1 cellular context compared by ENCODE assay signal in the genomic region with DNA sequence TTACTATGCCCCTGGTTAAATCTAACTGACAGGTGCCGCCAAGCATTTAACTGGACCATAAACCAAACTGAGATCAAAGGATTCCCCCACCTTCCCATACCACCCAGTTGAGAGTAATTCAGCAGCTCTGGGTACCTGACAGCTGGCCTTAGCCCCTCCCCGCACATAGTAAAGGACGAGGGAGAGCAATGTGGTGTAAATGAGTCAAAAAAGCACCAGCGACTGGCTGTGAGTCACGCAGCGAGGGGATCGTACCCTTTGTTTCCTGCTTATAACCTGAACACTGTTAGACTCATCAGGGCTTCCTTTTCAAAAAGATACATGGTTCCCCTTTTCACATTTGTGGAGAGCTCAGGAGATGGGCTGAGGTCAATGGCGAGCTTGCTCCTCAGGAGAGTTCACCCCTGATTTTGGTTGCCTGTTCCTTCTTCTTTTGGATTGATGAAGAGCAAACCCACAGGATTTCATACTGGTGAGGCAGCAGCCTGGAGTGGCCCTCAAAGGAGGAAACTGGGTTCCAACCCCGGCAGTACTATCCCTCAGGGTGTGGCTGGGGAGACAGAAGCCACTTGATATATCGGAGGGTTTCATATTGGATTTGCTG.
A peak's percentile ranks its signal among the peaks of the same experiment; 100 is the strongest.
TF ChIP-seq lines count a peak whose summit lies in the region.

No MANE protein-coding gene starts in this region.

TF ChIP-seq in GM12878, 131 proteins besides CTCF, POLR2A, EP300 and RAD21 (continued from another document and continues in another):
- TF ChIP-seq ZZZ3 (IDR thresholded peaks at IDR 0.05; ENCODE audit: control insufficient read depth, insufficient read length, low read depth) (no peak), ZNF217 (IDR thresholded peaks at IDR 0.05) (no peak; the same call in 1 of the 2 replicates), CREM (IDR thresholded peaks at IDR 0.05; ENCODE audit: low read depth) (peak; percentile 96), HDAC6 (IDR thresholded peaks at IDR 0.05; ENCODE audit: unreplicated experiment) (no peak), SMAD1 (IDR thresholded peaks at IDR 0.05; ENCODE audit: low read depth, partially characterized antibody) (peak; percentile 24), NR2C2 (IDR thresholded peaks at IDR 0.05; ENCODE audit: borderline replicate concordance, control insufficient read depth, insufficient read length, low read depth) (no peak), SUPT20H (IDR thresholded peaks at IDR 0.05; ENCODE audit: borderline replicate concordance, control insufficient read depth, low read depth, low read length) (no peak), ZNF384 (IDR thresholded peaks at IDR 0.05; ENCODE audit: borderline replicate concordance, low read depth, low read length) (no peak), FOXK2 (IDR thresholded peaks at IDR 0.05) (no peak), EZH2 (IDR thresholded peaks at IDR 0.05; ENCODE audit: borderline replicate concordance, control insufficient read depth, low read depth, low read length) (no peak), RCOR1 (conservative IDR thresholded peaks at IDR 0.05; ENCODE audit: low read depth, low read length) (0 out of 2 replicates have a peak, but pooled peaks have one; percentile 57), PML (IDR thresholded peaks at IDR 0.05; ENCODE audit: low read length) (no peak), POLR2AphosphoS2 (IDR thresholded peaks at IDR 0.05; ENCODE audit: low read depth, low read length) (no peak), CREB1 (IDR thresholded peaks at IDR 0.05; ENCODE audit: low read depth) (no peak), JUNB (IDR thresholded peaks at IDR 0.05) (peak; percentile 98), SREBF2 (IDR thresholded peaks at IDR 0.05; ENCODE audit: low read length) (no peak), IRF4 (IDR thresholded peaks at IDR 0.05; ENCODE audit: low read depth, low read length) (peak; percentile 99), KDM1A (IDR thresholded peaks at IDR 0.05; ENCODE audit: borderline replicate concordance) (no peak), BHLHE40 (IDR thresholded peaks at IDR 0.05; ENCODE audit: borderline replicate concordance in 1 of 2, low read depth in 2 of 2, low read length in 1 of 2) (peak; percentile 85 to 87), RB1 (IDR thresholded peaks at IDR 0.05; ENCODE audit: borderline replicate concordance) (no peak), MTA3 (IDR thresholded peaks at IDR 0.05; ENCODE audit: borderline replicate concordance, low read length) (no peak), RBBP5 (conservative IDR thresholded peaks at IDR 0.05) (no peak), DPF2 (IDR thresholded peaks at IDR 0.05) (peak; percentile 92)
- TF ChIP-seq, protein P1, sequence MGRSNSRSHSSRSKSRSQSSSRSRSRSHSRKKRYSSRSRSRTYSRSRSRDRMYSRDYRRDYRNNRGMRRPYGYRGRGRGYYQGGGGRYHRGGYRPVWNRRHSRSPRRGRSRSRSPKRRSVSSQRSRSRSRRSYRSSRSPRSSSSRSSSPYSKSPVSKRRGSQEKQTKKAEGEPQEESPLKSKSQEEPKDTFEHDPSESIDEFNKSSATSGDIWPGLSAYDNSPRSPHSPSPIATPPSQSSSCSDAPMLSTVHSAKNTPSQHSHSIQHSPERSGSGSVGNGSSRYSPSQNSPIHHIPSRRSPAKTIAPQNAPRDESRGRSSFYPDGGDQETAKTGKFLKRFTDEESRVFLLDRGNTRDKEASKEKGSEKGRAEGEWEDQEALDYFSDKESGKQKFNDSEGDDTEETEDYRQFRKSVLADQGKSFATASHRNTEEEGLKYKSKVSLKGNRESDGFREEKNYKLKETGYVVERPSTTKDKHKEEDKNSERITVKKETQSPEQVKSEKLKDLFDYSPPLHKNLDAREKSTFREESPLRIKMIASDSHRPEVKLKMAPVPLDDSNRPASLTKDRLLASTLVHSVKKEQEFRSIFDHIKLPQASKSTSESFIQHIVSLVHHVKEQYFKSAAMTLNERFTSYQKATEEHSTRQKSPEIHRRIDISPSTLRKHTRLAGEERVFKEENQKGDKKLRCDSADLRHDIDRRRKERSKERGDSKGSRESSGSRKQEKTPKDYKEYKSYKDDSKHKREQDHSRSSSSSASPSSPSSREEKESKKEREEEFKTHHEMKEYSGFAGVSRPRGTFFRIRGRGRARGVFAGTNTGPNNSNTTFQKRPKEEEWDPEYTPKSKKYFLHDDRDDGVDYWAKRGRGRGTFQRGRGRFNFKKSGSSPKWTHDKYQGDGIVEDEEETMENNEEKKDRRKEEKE (IDR thresholded peaks at IDR 0.05) = no peak
- TF ChIP-seq, protein P2, sequence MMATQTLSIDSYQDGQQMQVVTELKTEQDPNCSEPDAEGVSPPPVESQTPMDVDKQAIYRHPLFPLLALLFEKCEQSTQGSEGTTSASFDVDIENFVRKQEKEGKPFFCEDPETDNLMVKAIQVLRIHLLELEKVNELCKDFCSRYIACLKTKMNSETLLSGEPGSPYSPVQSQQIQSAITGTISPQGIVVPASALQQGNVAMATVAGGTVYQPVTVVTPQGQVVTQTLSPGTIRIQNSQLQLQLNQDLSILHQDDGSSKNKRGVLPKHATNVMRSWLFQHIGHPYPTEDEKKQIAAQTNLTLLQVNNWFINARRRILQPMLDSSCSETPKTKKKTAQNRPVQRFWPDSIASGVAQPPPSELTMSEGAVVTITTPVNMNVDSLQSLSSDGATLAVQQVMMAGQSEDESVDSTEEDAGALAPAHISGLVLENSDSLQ (IDR thresholded peaks at IDR 0.05) = peak; percentile 88
- TF ChIP-seq, protein P3, sequence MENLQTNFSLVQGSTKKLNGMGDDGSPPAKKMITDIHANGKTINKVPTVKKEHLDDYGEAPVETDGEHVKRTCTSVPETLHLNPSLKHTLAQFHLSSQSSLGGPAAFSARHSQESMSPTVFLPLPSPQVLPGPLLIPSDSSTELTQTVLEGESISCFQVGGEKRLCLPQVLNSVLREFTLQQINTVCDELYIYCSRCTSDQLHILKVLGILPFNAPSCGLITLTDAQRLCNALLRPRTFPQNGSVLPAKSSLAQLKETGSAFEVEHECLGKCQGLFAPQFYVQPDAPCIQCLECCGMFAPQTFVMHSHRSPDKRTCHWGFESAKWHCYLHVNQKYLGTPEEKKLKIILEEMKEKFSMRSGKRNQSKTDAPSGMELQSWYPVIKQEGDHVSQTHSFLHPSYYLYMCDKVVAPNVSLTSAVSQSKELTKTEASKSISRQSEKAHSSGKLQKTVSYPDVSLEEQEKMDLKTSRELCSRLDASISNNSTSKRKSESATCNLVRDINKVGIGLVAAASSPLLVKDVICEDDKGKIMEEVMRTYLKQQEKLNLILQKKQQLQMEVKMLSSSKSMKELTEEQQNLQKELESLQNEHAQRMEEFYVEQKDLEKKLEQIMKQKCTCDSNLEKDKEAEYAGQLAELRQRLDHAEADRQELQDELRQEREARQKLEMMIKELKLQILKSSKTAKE (IDR thresholded peaks at IDR 0.05; ENCODE audit: low read depth, poor library complexity, severe bottlenecking) = peak; percentile 93
- TF ChIP-seq, protein P4, sequence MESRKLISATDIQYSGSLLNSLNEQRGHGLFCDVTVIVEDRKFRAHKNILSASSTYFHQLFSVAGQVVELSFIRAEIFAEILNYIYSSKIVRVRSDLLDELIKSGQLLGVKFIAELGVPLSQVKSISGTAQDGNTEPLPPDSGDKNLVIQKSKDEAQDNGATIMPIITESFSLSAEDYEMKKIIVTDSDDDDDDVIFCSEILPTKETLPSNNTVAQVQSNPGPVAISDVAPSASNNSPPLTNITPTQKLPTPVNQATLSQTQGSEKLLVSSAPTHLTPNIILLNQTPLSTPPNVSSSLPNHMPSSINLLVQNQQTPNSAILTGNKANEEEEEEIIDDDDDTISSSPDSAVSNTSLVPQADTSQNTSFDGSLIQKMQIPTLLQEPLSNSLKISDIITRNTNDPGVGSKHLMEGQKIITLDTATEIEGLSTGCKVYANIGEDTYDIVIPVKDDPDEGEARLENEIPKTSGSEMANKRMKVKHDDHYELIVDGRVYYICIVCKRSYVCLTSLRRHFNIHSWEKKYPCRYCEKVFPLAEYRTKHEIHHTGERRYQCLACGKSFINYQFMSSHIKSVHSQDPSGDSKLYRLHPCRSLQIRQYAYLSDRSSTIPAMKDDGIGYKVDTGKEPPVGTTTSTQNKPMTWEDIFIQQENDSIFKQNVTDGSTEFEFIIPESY (IDR thresholded peaks at IDR 0.05) = no peak
- TF ChIP-seq, protein P5, sequence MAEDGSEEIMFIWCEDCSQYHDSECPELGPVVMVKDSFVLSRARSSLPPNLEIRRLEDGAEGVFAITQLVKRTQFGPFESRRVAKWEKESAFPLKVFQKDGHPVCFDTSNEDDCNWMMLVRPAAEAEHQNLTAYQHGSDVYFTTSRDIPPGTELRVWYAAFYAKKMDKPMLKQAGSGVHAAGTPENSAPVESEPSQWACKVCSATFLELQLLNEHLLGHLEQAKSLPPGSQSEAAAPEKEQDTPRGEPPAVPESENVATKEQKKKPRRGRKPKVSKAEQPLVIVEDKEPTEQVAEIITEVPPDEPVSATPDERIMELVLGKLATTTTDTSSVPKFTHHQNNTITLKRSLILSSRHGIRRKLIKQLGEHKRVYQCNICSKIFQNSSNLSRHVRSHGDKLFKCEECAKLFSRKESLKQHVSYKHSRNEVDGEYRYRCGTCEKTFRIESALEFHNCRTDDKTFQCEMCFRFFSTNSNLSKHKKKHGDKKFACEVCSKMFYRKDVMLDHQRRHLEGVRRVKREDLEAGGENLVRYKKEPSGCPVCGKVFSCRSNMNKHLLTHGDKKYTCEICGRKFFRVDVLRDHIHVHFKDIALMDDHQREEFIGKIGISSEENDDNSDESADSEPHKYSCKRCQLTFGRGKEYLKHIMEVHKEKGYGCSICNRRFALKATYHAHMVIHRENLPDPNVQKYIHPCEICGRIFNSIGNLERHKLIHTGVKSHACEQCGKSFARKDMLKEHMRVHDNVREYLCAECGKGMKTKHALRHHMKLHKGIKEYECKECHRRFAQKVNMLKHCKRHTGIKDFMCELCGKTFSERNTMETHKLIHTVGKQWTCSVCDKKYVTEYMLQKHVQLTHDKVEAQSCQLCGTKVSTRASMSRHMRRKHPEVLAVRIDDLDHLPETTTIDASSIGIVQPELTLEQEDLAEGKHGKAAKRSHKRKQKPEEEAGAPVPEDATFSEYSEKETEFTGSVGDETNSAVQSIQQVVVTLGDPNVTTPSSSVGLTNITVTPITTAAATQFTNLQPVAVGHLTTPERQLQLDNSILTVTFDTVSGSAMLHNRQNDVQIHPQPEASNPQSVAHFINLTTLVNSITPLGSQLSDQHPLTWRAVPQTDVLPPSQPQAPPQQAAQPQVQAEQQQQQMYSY (CRISPR knock-in tag; IDR thresholded peaks at IDR 0.05) = no peak
- TF ChIP-seq, protein P6, sequence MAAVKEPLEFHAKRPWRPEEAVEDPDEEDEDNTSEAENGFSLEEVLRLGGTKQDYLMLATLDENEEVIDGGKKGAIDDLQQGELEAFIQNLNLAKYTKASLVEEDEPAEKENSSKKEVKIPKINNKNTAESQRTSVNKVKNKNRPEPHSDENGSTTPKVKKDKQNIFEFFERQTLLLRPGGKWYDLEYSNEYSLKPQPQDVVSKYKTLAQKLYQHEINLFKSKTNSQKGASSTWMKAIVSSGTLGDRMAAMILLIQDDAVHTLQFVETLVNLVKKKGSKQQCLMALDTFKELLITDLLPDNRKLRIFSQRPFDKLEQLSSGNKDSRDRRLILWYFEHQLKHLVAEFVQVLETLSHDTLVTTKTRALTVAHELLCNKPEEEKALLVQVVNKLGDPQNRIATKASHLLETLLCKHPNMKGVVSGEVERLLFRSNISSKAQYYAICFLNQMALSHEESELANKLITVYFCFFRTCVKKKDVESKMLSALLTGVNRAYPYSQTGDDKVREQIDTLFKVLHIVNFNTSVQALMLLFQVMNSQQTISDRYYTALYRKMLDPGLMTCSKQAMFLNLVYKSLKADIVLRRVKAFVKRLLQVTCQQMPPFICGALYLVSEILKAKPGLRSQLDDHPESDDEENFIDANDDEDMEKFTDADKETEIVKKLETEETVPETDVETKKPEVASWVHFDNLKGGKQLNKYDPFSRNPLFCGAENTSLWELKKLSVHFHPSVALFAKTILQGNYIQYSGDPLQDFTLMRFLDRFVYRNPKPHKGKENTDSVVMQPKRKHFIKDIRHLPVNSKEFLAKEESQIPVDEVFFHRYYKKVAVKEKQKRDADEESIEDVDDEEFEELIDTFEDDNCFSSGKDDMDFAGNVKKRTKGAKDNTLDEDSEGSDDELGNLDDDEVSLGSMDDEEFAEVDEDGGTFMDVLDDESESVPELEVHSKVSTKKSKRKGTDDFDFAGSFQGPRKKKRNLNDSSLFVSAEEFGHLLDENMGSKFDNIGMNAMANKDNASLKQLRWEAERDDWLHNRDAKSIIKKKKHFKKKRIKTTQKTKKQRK (IDR thresholded peaks at IDR 0.05; ENCODE audit: low read depth, low read length) = no peak
- TF ChIP-seq, protein P7, sequence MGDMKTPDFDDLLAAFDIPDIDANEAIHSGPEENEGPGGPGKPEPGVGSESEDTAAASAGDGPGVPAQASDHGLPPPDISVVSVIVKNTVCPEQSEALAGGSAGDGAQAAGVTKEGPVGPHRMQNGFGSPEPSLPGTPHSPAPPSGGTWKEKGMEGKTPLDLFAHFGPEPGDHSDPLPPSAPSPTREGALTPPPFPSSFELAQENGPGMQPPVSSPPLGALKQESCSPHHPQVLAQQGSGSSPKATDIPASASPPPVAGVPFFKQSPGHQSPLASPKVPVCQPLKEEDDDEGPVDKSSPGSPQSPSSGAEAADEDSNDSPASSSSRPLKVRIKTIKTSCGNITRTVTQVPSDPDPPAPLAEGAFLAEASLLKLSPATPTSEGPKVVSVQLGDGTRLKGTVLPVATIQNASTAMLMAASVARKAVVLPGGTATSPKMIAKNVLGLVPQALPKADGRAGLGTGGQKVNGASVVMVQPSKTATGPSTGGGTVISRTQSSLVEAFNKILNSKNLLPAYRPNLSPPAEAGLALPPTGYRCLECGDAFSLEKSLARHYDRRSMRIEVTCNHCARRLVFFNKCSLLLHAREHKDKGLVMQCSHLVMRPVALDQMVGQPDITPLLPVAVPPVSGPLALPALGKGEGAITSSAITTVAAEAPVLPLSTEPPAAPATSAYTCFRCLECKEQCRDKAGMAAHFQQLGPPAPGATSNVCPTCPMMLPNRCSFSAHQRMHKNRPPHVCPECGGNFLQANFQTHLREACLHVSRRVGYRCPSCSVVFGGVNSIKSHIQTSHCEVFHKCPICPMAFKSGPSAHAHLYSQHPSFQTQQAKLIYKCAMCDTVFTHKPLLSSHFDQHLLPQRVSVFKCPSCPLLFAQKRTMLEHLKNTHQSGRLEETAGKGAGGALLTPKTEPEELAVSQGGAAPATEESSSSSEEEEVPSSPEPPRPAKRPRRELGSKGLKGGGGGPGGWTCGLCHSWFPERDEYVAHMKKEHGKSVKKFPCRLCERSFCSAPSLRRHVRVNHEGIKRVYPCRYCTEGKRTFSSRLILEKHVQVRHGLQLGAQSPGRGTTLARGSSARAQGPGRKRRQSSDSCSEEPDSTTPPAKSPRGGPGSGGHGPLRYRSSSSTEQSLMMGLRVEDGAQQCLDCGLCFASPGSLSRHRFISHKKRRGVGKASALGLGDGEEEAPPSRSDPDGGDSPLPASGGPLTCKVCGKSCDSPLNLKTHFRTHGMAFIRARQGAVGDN (IDR thresholded peaks at IDR 0.05) = peak; percentile 79
- TF ChIP-seq, protein P8, sequence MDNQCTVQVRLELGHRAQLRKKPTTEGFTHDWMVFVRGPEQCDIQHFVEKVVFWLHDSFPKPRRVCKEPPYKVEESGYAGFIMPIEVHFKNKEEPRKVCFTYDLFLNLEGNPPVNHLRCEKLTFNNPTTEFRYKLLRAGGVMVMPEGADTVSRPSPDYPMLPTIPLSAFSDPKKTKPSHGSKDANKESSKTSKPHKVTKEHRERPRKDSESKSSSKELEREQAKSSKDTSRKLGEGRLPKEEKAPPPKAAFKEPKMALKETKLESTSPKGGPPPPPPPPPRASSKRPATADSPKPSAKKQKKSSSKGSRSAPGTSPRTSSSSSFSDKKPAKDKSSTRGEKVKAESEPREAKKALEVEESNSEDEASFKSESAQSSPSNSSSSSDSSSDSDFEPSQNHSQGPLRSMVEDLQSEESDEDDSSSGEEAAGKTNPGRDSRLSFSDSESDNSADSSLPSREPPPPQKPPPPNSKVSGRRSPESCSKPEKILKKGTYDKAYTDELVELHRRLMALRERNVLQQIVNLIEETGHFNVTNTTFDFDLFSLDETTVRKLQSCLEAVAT (IDR thresholded peaks at IDR 0.05) = 0 out of 2 replicates have a peak, but pooled peaks have one; percentile 40
